ENCODE assay signal across 8 cellular contexts in genomic region chr19:45584332-45585157, GRCh38. TPM values are rescaled to one million over a fixed set of nuclear protein-coding genes. Genes with fewer than 3 reads are reported as not detected.
DNase-seq lines count a peak whose midpoint lies in the region; ATAC-seq and TF ChIP-seq lines count a peak whose summit lies in the region.

Gene OPA3, minus strand, starts transcription at chr19:45584802. Its CDS starts 38 bp downstream, at chr19:45584764.

- peak within 1 kb of the TSS; percentile 98 for H3K27ac Mint-ChIP-seq in endothelial cell (ENCODE audit: unreplicated experiment)
- H3K27ac Mint-ChIP-seq in mesothelial cell of epicardium, result peak within 1 kb of the TSS; percentile 99

- peaks cover 8% of the 10 kb centered on the region for H3K36me3 ChIP-seq in OCI-LY3 (replicated peaks; ENCODE audit: low read depth, low read length)

- H3K4me3 Mint-ChIP-seq in endothelial cell (ENCODE audit: unreplicated experiment) (peak within 1 kb of the TSS; percentile 90), mesothelial cell of epicardium (peak within 1 kb of the TSS; percentile 92)

- peaks cover 9% of the 10 kb centered on the region for H3K4me1 ChIP-seq in OCI-LY3 (ENCODE audit: low read length)

- peak; percentile 81 for ATAC-seq in GM21515 (IDR thresholded peaks at IDR 0.05; ENCODE audit: unreplicated experiment)

- H3K4me1 Mint-ChIP-seq in endothelial cell (ENCODE audit: unreplicated experiment), result peaks cover 25% of the 10 kb centered on the region
- peaks cover 10% of the 10 kb centered on the region for H3K4me1 Mint-ChIP-seq in mesothelial cell of epicardium

- H3K27me3 Mint-ChIP-seq in endothelial cell (ENCODE audit: unreplicated experiment), result peaks cover 5% of the 10 kb centered on the region
- peaks cover 8% of the 10 kb centered on the region for H3K27me3 Mint-ChIP-seq in mesothelial cell of epicardium (ENCODE audit: low read depth)

- peak within 1 kb of the TSS; percentile 94 for H3K4me3 ChIP-seq in OCI-LY3 (ENCODE audit: low read length)

- H3K9ac ChIP-seq in OCI-LY3 (ENCODE audit: low read length), result peak within 1 kb of the TSS; percentile 95

- no peaks in the 10 kb centered on the region for H3K27me3 ChIP-seq in OCI-LY3 (ENCODE audit: low read depth, low read length)

- no peaks in the 10 kb centered on the region for H4K20me1 ChIP-seq in OCI-LY3 (ENCODE audit: insufficient read depth, low read length)

- peaks cover 13% of the 10 kb centered on the region for H3K36me3 Mint-ChIP-seq in endothelial cell (ENCODE audit: low read depth, unreplicated experiment)
- no peaks in the 10 kb centered on the region for H3K36me3 Mint-ChIP-seq in mesothelial cell of epicardium

- H2AFZ ChIP-seq in OCI-LY3 (ENCODE audit: low read depth, low read length), result peak within 1 kb of the TSS; percentile 86

- peaks cover 31% of the 10 kb centered on the region for H3K79me2 ChIP-seq in OCI-LY3 (ENCODE audit: low read length)

- TF ChIP-seq CTCF in OCI-LY3 (IDR thresholded peaks at IDR 0.05; ENCODE audit: low read depth, low read length) (no peak), endothelial cell (IDR thresholded peaks at IDR 0.05; ENCODE audit: unreplicated experiment) (peak; percentile 40), mesothelial cell of epicardium (IDR thresholded peaks at IDR 0.05; ENCODE audit: unreplicated experiment) (peak; percentile 52)

- H3K27ac ChIP-seq in OCI-LY3 (ENCODE audit: low read length), result peak within 1 kb of the TSS; percentile 79

- peak; percentile 95 for DNase-seq in D341Med (ENCODE audit: low spot score)
- DNase-seq in HuH-7 (ENCODE audit: low spot score), result peak; percentile 90
- peak; percentile 97 for DNase-seq in activated CD8-positive, alpha-beta memory T cell treated with anti-CD3 and anti-CD28 coated beads, Interleukin-2, amount 50 U/mL, for 48 hours
- peak; percentile 93 for DNase-seq in endothelial cell (ENCODE audit: low spot score)
- DNase-seq in mesothelial cell of epicardium (ENCODE audit: low spot score in 2 of 2, unreplicated experiment in 2 of 2), result peak; percentile 97
- DNase-seq in stimulated activated CD8-positive, alpha-beta memory T cell treated with anti-CD3 and anti-CD28 coated beads, Interleukin-15, amount 100 ng/mL, for 48 hours (ENCODE audit: low read depth in 2 of 2), result peak; percentile 98 to 99

- H3K9me3 ChIP-seq in OCI-LY3 (ENCODE audit: insufficient read depth, low read length), result no peaks in the 10 kb centered on the region

- no peaks in the 10 kb centered on the region for H3K9me3 Mint-ChIP-seq in endothelial cell (ENCODE audit: unreplicated experiment)
- H3K9me3 Mint-ChIP-seq in mesothelial cell of epicardium, result no peaks in the 10 kb centered on the region

- peak within 1 kb of the TSS; percentile 93 for H3K4me2 ChIP-seq in OCI-LY3 (ENCODE audit: low read length)

RNA-seq across cellular contexts. Expression of gene OPA3, which starts in this region (rescaled TPM):
- 13.4 TPM for total RNA-seq in endothelial cell (ENCODE audit: unreplicated experiment)
- total RNA-seq in mesothelial cell of epicardium, result 11.6 to 13.3 TPM (median 11.8 TPM) in 3 replicates

Comparison
In these comparisons a context has a peak if more than half of its experiments do, and no peak if none do; other contexts are left out.
1. Peak in every context shown above with its lines: DNase-seq, ATAC-seq, H3K4me3 ChIP-seq and H3K27ac ChIP-seq.